In genomic region chr10:27537166-27537565, GRCh38 we compare ENCODE assay signal across 9 cellular contexts.
"Had no signal": no experiment of that assay in that cellular context is flagged by ENCODE, and none has a peak within 500 bp of the region (broad histone marks: within the 10 kb centered on the region; RNA-seq: fewer than 3 reads in every experiment).

No MANE protein-coding gene starts in this region.

- H3K9ac ChIP-seq: GM23248, KMS-11 had no signal

- H3K9me3 ChIP-seq: HAP-1 had no signal

- H3K9me3 Mint-ChIP-seq: HFFc6, IgD-negative memory B cell had no signal

- H3K27ac ChIP-seq: GM23248, HL-60, KMS-11 had no signal

- H3K27me3 Mint-ChIP-seq: IgD-negative memory B cell had no signal

- H3K27ac Mint-ChIP-seq: HFFc6 had no signal

- DNase-seq: GM23248, GOT3, H7, HFFc6 had no signal

- H3K4me3 ChIP-seq: GM23248, HAP-1 had no signal

- FAIRE-seq: HepG2 had no signal

- H3K4me3 Mint-ChIP-seq: HFFc6, IgD-negative memory B cell had no signal
